8 cellular contexts compared by ENCODE assay signal in genomic region chr22:17742528-17742902, GRCh38. TPM values are rescaled to one million over a fixed set of nuclear protein-coding genes. Genes with fewer than 3 reads are reported as not detected.
A peak's percentile ranks its signal among the peaks of the same experiment; 100 is the strongest.
DNase-seq lines count a peak whose midpoint lies in the region; ATAC-seq and TF ChIP-seq lines count a peak whose summit lies in the region.

No MANE protein-coding gene starts in this region.

- peaks cover 0 to 10% (median 8%) of the 10 kb centered on the region in 3 donors for H3K36me3 Mint-ChIP-seq in immature natural killer cell

- H3K36me3 ChIP-seq in brain microvascular endothelial cell (replicated peaks), result peaks cover under 1% of the 10 kb centered on the region

- H3K4me1 Mint-ChIP-seq in immature natural killer cell, result peaks cover 9% of the 10 kb centered on the region in 2 donors

- DNase-seq in AG20443 (ENCODE audit: low spot score) (peak; percentile 89), NCI-H1694 (lab: John Stamatoyannopoulos, UW) (peak; percentile 1), UCSD-AML1 (lab: John Stamatoyannopoulos, UW; ENCODE audit: unreplicated experiment) (peak; percentile 50), brain microvascular endothelial cell (peak; percentile 71), immature natural killer cell (peak; percentile 52 to 57 (median 56))
- peak; percentile 67 for DNase-seq in stimulated activated CD4-positive, alpha-beta T cell treated with anti-CD3 and anti-CD28 coated beads, Interleukin-1b, Interleukin-23, amount 100 ng/mL, for 48 hours

- no peak overlapping the region for H3K27ac ChIP-seq in brain microvascular endothelial cell

- peak; percentile 91 for TF ChIP-seq CTCF in brain microvascular endothelial cell (IDR thresholded peaks at IDR 0.05; ENCODE audit: low read depth, low read length, missing control alignments)

- H3K27ac Mint-ChIP-seq in immature natural killer cell, result peak overlapping the region in 3 of 6 donors; percentile 34 to 44 (median 35)

- no peaks in the 10 kb centered on the region for H3K9me3 Mint-ChIP-seq in immature natural killer cell

- in situ Hi-C loops in brain microvascular endothelial cell (cut with HindIII; ENCODE audit: low pct_ligation_motif_present, low sequenced_read_pairs), result no loop called here

- ATAC-seq in GM19351 (IDR thresholded peaks at IDR 0.05; ENCODE audit: unreplicated experiment), result peak; percentile 64
- no peak for ATAC-seq in HG03439 (IDR thresholded peaks at IDR 0.05; ENCODE audit: unreplicated experiment)

- no peaks in the 10 kb centered on the region for H3K27me3 ChIP-seq in brain microvascular endothelial cell (replicated peaks)

- no peak overlapping the region for H3K4me3 Mint-ChIP-seq in immature natural killer cell

- H3K27me3 Mint-ChIP-seq in immature natural killer cell (ENCODE audit: low read depth in 3 of 3), result peaks cover 0 to 3% (median 2%) of the 10 kb centered on the region in 3 donors

- no peak overlapping the region for H3K4me3 ChIP-seq in brain microvascular endothelial cell (ENCODE audit: low read depth, low read length)

RNA-seq across cellular contexts. Expression of gene BID, which starts 31.8 kb away (rescaled TPM):
- polyA plus RNA-seq in immature natural killer cell, result 100 to 1,000 TPM; 110 to 180 (median 164) TPM

Comparison
In these comparisons a context has a peak if more than half of its experiments do, and no peak if none do; other contexts are left out.
1. DNase-seq: peak in every context shown above with its lines; median percentile 89 in AG20443; 71 in brain microvascular endothelial cell; 67 in stimulated activated CD4-positive, alpha-beta T cell treated with anti-CD3 and anti-CD28 coated beads, Interleukin-1b, Interleukin-23, amount 100 ng/mL, for 48 hours; 56 in immature natural killer cell; 50 in UCSD-AML1; 1 in NCI-H1694.